1 cellular context compared by ENCODE assay signal in the genomic region with DNA sequence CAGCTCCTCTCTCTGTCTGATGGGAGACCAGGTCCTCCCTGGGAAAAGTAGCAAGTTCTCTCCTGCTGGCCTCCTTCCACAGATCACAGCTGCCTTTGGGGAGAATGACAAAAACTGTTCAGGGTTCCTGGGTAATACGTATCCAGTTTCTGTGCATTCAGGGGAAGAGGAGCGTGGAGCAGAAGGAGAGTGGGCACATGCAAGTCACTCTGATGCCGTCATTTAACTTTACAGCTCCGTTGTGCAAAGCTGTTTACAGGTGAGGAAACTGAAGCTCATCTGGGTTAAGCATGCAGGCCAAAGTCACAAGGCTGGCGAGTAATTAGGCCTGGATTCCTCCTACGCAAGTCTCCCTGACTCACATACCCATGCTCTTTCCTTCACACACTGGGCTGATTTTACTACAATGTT.
A peak's percentile ranks its signal among the peaks of the same experiment; 100 is the strongest.
TF ChIP-seq lines count a peak whose summit lies in the region.

No MANE protein-coding gene starts in this region.

TF ChIP-seq in HepG2, 621 proteins besides CTCF, POLR2A, EP300 and RAD21 (continued from another document and continues in another):
- TF ChIP-seq, protein P1, sequence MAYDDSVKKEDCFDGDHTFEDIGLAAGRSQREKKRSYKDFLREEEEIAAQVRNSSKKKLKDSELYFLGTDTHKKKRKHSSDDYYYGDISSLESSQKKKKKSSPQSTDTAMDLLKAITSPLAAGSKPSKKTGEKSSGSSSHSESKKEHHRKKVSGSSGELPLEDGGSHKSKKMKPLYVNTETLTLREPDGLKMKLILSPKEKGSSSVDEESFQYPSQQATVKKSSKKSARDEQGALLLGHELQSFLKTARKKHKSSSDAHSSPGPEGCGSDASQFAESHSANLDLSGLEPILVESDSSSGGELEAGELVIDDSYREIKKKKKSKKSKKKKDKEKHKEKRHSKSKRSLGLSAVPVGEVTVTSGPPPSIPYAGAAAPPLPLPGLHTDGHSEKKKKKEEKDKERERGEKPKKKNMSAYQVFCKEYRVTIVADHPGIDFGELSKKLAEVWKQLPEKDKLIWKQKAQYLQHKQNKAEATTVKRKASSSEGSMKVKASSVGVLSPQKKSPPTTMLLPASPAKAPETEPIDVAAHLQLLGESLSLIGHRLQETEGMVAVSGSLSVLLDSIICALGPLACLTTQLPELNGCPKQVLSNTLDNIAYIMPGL (CRISPR knock-in tag; IDR thresholded peaks at IDR 0.05; ENCODE audit: borderline replicate concordance in 1 of 2, low read depth in 1 of 2): 0 out of 4 replicates have a peak, but pooled peaks of 1 of the 2 experiments have one; percentile 41
- 0 out of 2 replicates have a peak, but pooled peaks have one; percentile 42 for TF ChIP-seq NFE2L2 (IDR thresholded peaks at IDR 0.05; ENCODE audit: low read length)
- no peak for TF ChIP-seq CAMTA2 (CRISPR knock-in tag; IDR thresholded peaks at IDR 0.05; ENCODE audit: borderline replicate concordance)
- TF ChIP-seq RBM22 (optimal IDR thresholded peaks at IDR 0.05; ENCODE audit: low read length): peak; percentile 93
- TF ChIP-seq, protein P2, sequence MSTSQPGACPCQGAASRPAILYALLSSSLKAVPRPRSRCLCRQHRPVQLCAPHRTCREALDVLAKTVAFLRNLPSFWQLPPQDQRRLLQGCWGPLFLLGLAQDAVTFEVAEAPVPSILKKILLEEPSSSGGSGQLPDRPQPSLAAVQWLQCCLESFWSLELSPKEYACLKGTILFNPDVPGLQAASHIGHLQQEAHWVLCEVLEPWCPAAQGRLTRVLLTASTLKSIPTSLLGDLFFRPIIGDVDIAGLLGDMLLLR (CRISPR knock-in tag; IDR thresholded peaks at IDR 0.05): no peak
- peak; percentile 71; the same call in 1 of the 2 replicates for TF ChIP-seq ZFX (CRISPR knock-in tag; IDR thresholded peaks at IDR 0.05; ENCODE audit: low read depth)
- no peak for TF ChIP-seq ZNF747 (CRISPR knock-in tag; IDR thresholded peaks at IDR 0.05; ENCODE audit: borderline replicate concordance)
- TF ChIP-seq ZNF629 (CRISPR knock-in tag; conservative IDR thresholded peaks at IDR 0.05): no peak
- TF ChIP-seq ZBTB38 (CRISPR knock-in tag; IDR thresholded peaks at IDR 0.05): no peak
- no peak for TF ChIP-seq TBX3 (IDR thresholded peaks at IDR 0.05; ENCODE audit: borderline replicate concordance)
- TF ChIP-seq MED1 (CRISPR knock-in tag; IDR thresholded peaks at IDR 0.05): peak; percentile 62
- TF ChIP-seq ARHGAP35 (CRISPR knock-in tag; IDR thresholded peaks at IDR 0.05; ENCODE audit: borderline replicate concordance): no peak
- no peak for TF ChIP-seq ZNF790 (CRISPR knock-in tag; IDR thresholded peaks at IDR 0.05; ENCODE audit: borderline replicate concordance)
- peak; percentile 44; the same call in 1 of the 2 replicates for TF ChIP-seq HNF4A (CRISPR knock-in tag; IDR thresholded peaks at IDR 0.05)
- no peak for TF ChIP-seq IKZF1 (IDR thresholded peaks at IDR 0.05)
- TF ChIP-seq ZNF468 (CRISPR knock-in tag; IDR thresholded peaks at IDR 0.05): no peak
- TF ChIP-seq NFIB (CRISPR knock-in tag; IDR thresholded peaks at IDR 0.05; ENCODE audit: borderline replicate concordance): no peak
- TF ChIP-seq ZNF256 (CRISPR knock-in tag; conservative IDR thresholded peaks at IDR 0.05): no peak
- 0 out of 2 replicates have a peak, but pooled peaks have one; percentile 70 for TF ChIP-seq FIP1L1 (IDR thresholded peaks at IDR 0.05; ENCODE audit: borderline replicate concordance, insufficient read depth, low read depth, low read length)
- no peak for TF ChIP-seq ZSCAN22 (CRISPR knock-in tag; IDR thresholded peaks at IDR 0.05)
- TF ChIP-seq SOX13 (IDR thresholded peaks at IDR 0.05): no peak
- TF ChIP-seq SOX13 (CRISPR knock-in tag; conservative IDR thresholded peaks at IDR 0.05 in 1 of 2, IDR thresholded peaks at IDR 0.05 in 1 of 2): peak in 1 of 2 experiments; percentile 26; a peak in 1 of 4 replicates
- no peak for TF ChIP-seq ZBTB3 (CRISPR knock-in tag; IDR thresholded peaks at IDR 0.05; ENCODE audit: borderline replicate concordance, low read depth)
- TF ChIP-seq TBL1XR1 (IDR thresholded peaks at IDR 0.05; ENCODE audit: borderline replicate concordance, low read length, partially characterized antibody): peak; percentile 21
- TF ChIP-seq SSRP1 (CRISPR knock-in tag; IDR thresholded peaks at IDR 0.05): no peak; the same call in none of the 2 replicates
- TF ChIP-seq, protein P3, sequence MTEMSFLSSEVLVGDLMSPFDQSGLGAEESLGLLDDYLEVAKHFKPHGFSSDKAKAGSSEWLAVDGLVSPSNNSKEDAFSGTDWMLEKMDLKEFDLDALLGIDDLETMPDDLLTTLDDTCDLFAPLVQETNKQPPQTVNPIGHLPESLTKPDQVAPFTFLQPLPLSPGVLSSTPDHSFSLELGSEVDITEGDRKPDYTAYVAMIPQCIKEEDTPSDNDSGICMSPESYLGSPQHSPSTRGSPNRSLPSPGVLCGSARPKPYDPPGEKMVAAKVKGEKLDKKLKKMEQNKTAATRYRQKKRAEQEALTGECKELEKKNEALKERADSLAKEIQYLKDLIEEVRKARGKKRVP (CRISPR knock-in tag; IDR thresholded peaks at IDR 0.05): peak in 1 of 2 experiments; percentile 17; a peak in 1 of 4 replicates
- no peak for TF ChIP-seq ETV6 (CRISPR knock-in tag; conservative IDR thresholded peaks at IDR 0.05)
- no peak for TF ChIP-seq ZNF607 (CRISPR knock-in tag; IDR thresholded peaks at IDR 0.05; ENCODE audit: borderline replicate concordance)
- TF ChIP-seq, protein P4, sequence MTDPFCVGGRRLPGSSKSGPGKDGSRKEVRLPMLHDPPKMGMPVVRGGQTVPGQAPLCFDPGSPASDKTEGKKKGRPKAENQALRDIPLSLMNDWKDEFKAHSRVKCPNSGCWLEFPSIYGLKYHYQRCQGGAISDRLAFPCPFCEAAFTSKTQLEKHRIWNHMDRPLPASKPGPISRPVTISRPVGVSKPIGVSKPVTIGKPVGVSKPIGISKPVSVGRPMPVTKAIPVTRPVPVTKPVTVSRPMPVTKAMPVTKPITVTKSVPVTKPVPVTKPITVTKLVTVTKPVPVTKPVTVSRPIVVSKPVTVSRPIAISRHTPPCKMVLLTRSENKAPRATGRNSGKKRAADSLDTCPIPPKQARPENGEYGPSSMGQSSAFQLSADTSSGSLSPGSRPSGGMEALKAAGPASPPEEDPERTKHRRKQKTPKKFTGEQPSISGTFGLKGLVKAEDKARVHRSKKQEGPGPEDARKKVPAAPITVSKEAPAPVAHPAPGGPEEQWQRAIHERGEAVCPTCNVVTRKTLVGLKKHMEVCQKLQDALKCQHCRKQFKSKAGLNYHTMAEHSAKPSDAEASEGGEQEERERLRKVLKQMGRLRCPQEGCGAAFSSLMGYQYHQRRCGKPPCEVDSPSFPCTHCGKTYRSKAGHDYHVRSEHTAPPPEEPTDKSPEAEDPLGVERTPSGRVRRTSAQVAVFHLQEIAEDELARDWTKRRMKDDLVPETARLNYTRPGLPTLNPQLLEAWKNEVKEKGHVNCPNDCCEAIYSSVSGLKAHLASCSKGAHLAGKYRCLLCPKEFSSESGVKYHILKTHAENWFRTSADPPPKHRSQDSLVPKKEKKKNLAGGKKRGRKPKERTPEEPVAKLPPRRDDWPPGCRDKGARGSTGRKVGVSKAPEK (CRISPR knock-in tag; IDR thresholded peaks at IDR 0.05; ENCODE audit: borderline replicate concordance): no peak
- TF ChIP-seq RNF2 (conservative IDR thresholded peaks at IDR 0.05; ENCODE audit: low read depth): peak; percentile 29; the same call in 1 of the 2 replicates
- TF ChIP-seq ZNF207 (IDR thresholded peaks at IDR 0.05; ENCODE audit: borderline replicate concordance): no peak
- TF ChIP-seq, protein P5, sequence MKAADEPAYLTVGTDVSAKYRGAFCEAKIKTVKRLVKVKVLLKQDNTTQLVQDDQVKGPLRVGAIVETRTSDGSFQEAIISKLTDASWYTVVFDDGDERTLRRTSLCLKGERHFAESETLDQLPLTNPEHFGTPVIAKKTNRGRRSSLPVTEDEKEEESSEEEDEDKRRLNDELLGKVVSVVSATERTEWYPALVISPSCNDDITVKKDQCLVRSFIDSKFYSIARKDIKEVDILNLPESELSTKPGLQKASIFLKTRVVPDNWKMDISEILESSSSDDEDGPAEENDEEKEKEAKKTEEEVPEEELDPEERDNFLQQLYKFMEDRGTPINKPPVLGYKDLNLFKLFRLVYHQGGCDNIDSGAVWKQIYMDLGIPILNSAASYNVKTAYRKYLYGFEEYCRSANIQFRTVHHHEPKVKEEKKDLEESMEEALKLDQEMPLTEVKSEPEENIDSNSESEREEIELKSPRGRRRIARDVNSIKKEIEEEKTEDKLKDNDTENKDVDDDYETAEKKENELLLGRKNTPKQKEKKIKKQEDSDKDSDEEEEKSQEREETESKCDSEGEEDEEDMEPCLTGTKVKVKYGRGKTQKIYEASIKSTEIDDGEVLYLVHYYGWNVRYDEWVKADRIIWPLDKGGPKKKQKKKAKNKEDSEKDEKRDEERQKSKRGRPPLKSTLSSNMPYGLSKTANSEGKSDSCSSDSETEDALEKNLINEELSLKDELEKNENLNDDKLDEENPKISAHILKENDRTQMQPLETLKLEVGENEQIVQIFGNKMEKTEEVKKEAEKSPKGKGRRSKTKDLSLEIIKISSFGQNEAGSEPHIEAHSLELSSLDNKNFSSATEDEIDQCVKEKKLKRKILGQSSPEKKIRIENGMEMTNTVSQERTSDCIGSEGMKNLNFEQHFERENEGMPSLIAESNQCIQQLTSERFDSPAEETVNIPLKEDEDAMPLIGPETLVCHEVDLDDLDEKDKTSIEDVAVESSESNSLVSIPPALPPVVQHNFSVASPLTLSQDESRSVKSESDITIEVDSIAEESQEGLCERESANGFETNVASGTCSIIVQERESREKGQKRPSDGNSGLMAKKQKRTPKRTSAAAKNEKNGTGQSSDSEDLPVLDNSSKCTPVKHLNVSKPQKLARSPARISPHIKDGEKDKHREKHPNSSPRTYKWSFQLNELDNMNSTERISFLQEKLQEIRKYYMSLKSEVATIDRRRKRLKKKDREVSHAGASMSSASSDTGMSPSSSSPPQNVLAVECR (CRISPR knock-in tag; IDR thresholded peaks at IDR 0.05; ENCODE audit: borderline replicate concordance): no peak
- TF ChIP-seq MLX (CRISPR knock-in tag; IDR thresholded peaks at IDR 0.05): no peak
- TF ChIP-seq ZNF709 (CRISPR knock-in tag; IDR thresholded peaks at IDR 0.05): no peak; the same call in 1 of the 2 replicates
- TF ChIP-seq FOXJ3 (CRISPR knock-in tag; IDR thresholded peaks at IDR 0.05; ENCODE audit: borderline replicate concordance): no peak
- TF ChIP-seq JUND (CRISPR knock-in tag; IDR thresholded peaks at IDR 0.05): no peak
- peak; percentile 29 for TF ChIP-seq ZNF781 (CRISPR knock-in tag; IDR thresholded peaks at IDR 0.05; ENCODE audit: borderline replicate concordance, not compliant biosample characterization)
- no peak for TF ChIP-seq FOXA1 (IDR thresholded peaks at IDR 0.05)
- TF ChIP-seq FOXA1 (CRISPR knock-in tag; IDR thresholded peaks at IDR 0.05): peak; percentile 64
- TF ChIP-seq ZMAT5 (CRISPR knock-in tag; IDR thresholded peaks at IDR 0.05; ENCODE audit: borderline replicate concordance, low read depth): no peak
- TF ChIP-seq EZH2 (conservative IDR thresholded peaks at IDR 0.05; ENCODE audit: low read depth, low read length): no peak
- TF ChIP-seq, protein P6, sequence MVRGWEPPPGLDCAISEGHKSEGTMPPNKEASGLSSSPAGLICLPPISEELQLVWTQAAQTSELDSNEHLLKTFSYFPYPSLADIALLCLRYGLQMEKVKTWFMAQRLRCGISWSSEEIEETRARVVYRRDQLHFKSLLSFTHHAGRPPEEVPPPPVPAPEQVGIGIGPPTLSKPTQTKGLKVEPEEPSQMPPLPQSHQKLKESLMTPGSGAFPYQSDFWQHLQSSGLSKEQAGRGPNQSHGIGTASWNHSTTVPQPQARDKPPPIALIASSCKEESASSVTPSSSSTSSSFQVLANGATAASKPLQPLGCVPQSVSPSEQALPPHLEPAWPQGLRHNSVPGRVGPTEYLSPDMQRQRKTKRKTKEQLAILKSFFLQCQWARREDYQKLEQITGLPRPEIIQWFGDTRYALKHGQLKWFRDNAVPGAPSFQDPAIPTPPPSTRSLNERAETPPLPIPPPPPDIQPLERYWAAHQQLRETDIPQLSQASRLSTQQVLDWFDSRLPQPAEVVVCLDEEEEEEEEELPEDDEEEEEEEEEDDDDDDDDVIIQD (CRISPR knock-in tag; IDR thresholded peaks at IDR 0.05; ENCODE audit: low read depth): no peak
- peak; percentile 54; the same call in 1 of the 2 replicates for TF ChIP-seq ZFY (CRISPR knock-in tag; IDR thresholded peaks at IDR 0.05)
- TF ChIP-seq GABPA (IDR thresholded peaks at IDR 0.05; ENCODE audit: low read depth, low read length): no peak
- TF ChIP-seq GABPA (CRISPR knock-in tag; IDR thresholded peaks at IDR 0.05; ENCODE audit: low read depth): no peak
- TF ChIP-seq GMEB1 (CRISPR knock-in tag; IDR thresholded peaks at IDR 0.05; ENCODE audit: borderline replicate concordance): no peak
- TF ChIP-seq NCOA1 (CRISPR knock-in tag; IDR thresholded peaks at IDR 0.05): no peak
- TF ChIP-seq, protein P7, sequence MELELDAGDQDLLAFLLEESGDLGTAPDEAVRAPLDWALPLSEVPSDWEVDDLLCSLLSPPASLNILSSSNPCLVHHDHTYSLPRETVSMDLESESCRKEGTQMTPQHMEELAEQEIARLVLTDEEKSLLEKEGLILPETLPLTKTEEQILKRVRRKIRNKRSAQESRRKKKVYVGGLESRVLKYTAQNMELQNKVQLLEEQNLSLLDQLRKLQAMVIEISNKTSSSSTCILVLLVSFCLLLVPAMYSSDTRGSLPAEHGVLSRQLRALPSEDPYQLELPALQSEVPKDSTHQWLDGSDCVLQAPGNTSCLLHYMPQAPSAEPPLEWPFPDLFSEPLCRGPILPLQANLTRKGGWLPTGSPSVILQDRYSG (CRISPR knock-in tag; IDR thresholded peaks at IDR 0.05): no peak
- no peak for TF ChIP-seq JUN (CRISPR knock-in tag; IDR thresholded peaks at IDR 0.05)
- TF ChIP-seq MIER2 (CRISPR knock-in tag; IDR thresholded peaks at IDR 0.05): peak; percentile 64; the same call in 1 of the 2 replicates
- no peak for TF ChIP-seq PCBP2 (optimal IDR thresholded peaks at IDR 0.05; ENCODE audit: low read depth, low read length, poor library complexity, severe bottlenecking)
